Comparison of ENCODE assay signal across 13 cellular contexts in genomic region chr4:43682551-43682950, GRCh38.
"Had no signal": no experiment of that assay in that cellular context is flagged by ENCODE, and none has a peak within 500 bp of the region (broad histone marks: within the 10 kb centered on the region; RNA-seq: fewer than 3 reads in every experiment).

No MANE protein-coding gene starts in this region.

- ATAC-seq: gastrocnemius medialis, left lobe of liver, natural killer cell, right cardiac atrium had no signal

- H3K36me3 ChIP-seq: esophagus muscularis mucosa, gastrocnemius medialis, ovary, thyroid gland had no signal

- H3K4me1 ChIP-seq: esophagus muscularis mucosa, gastrocnemius medialis, thyroid gland had no signal

- H3K9me3 ChIP-seq: esophagus muscularis mucosa, gastrocnemius medialis, ovary, thyroid gland had no signal

- DNase-seq: effector memory CD4-positive, alpha-beta T cell; gastrocnemius medialis; islet precursor cell; natural killer cell; ovary; right cardiac atrium; small intestine; stimulated activated CD4-positive, alpha-beta T cell treated with anti-CD3 and anti-CD28 coated beads, Interleukin-2, amount 100 ng/mL, for 48 hours; stimulated activated naive CD4-positive, alpha-beta T cell treated with Interleukin-2 at 50 U/mL for 16 hours; thyroid gland had no signal

- H3K4me3 ChIP-seq: esophagus muscularis mucosa, gastrocnemius medialis, ovary, thyroid gland had no signal

- H3K27me3 ChIP-seq: esophagus muscularis mucosa, gastrocnemius medialis, ovary, thyroid gland had no signal

- H3K27ac ChIP-seq: epithelial cell of prostate, esophagus muscularis mucosa, gastrocnemius medialis, ovary, thyroid gland had no signal
